23 cellular contexts compared by ENCODE assay signal in the genomic region with DNA sequence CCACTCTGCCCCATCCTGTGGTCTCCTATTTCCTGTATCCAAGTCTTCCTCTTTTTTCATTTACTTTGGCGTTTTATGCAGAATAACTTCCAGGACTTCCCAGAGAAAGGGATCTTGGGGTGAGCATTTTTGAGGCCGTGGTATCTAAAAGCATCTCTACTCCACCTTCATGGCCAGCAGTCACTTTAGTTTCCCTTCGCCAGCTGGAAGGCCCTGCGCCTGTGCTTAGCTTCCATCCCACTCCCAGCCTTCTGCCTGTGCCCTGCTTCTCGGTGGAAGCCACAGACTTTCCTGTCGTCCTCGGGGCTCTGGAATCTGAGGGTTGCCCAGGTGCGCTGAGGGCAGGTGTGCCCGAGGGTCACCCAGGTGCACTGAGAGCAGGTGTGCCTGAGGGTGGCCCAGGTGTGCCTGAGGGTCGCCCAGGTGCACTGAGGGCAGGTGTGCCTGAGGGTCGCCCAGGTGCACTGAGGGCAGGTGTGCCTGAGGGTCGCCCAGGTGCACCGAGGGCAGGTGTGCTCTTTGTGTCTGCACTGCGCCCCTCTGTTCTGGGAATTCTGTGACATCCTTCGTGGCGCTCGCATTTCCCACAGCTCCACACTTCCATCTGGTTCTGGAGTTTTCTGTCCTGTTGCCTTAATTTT. TPM values are rescaled to one million over a fixed set of nuclear protein-coding genes. Genes with fewer than 3 reads are reported as not detected.
A peak's percentile ranks its signal among the peaks of the same experiment; 100 is the strongest.
DNase-seq lines count a peak whose midpoint lies in the region; ATAC-seq, FAIRE-seq and TF ChIP-seq lines count a peak whose summit lies in the region.
"Had no signal": no experiment of that assay in that cellular context is flagged by ENCODE, and none has a peak within 500 bp of the region (broad histone marks: within the 10 kb centered on the region; RNA-seq: fewer than 3 reads in every experiment).

No MANE protein-coding gene starts in this region.

- POLR2A ChIA-PET in HEK293T (lab: Yijun Ruan, JAX): no interaction called here

- peaks cover 0 to 53% (median 19%) of the 10 kb centered on the region in 11 experiments; a peak in 13 of 22 replicates for H4K20me1 ChIP-seq in BLaER1 treated with 17β-estradiol and CSF1 and Interleukin-3, amounts not matched to agents 10 nM and 100 nM
- H4K20me1 ChIP-seq in astrocyte (ENCODE audit: insufficient read depth, low read length) (no peaks in the 10 kb centered on the region), osteoblast (ENCODE audit: insufficient read depth, low read length) (no peaks in the 10 kb centered on the region)

- H3K27me3 ChIP-seq in BLaER1 treated with 17β-estradiol and CSF1 and Interleukin-3, amounts not matched to agents 10 nM and 100 nM: peaks cover 0 to 64% (median 0%) of the 10 kb centered on the region in 11 experiments; a peak in 5 of 22 replicates
- H3K27me3 ChIP-seq in H7 (ENCODE audit: control insufficient read depth, insufficient read depth, low read length) (no peaks in the 10 kb centered on the region), astrocyte (ENCODE audit: insufficient read depth, low read length) (no peaks in the 10 kb centered on the region), osteoblast (ENCODE audit: insufficient read depth, low read length) (peaks cover 3% of the 10 kb centered on the region)

- H3K9ac ChIP-seq in BLaER1 treated with 17β-estradiol and CSF1 and Interleukin-3, amounts not matched to agents 10 nM and 100 nM: peak overlapping the region in 7 of 11 experiments; percentile 8 to 56 (median 41); a peak in 11 of 22 replicates
- peak overlapping the region; percentile 79 for H3K9ac ChIP-seq in astrocyte (ENCODE audit: low read length)

- H3K4me3 Mint-ChIP-seq in astrocyte (ENCODE audit: unreplicated experiment): no peak overlapping the region
- H3K4me3 Mint-ChIP-seq: activated CD8-positive, alpha-beta T cell treated with anti-CD3 and anti-CD28 coated beads for 36 hours; activated T-cell treated with anti-CD3 and anti-CD28 coated beads, Interleukin-2, amount 50 U/mL, for 4 hours; CD8-positive, alpha-beta memory T cell; mesothelial cell of epicardium; natural killer cell had no signal

- H3K36me3 ChIP-seq in BLaER1 treated with 17β-estradiol and CSF1 and Interleukin-3, amounts not matched to agents 10 nM and 100 nM: peaks cover 0 to 73% (median 24%) of the 10 kb centered on the region in 11 experiments; a peak in 12 of 22 replicates
- H3K36me3 ChIP-seq in H7 (replicated peaks; ENCODE audit: control insufficient read depth, insufficient read depth, low read length) (peaks cover 30% of the 10 kb centered on the region), astrocyte (ENCODE audit: insufficient read depth, low read length) (peaks cover 6% of the 10 kb centered on the region), osteoblast (ENCODE audit: insufficient read depth, low read length) (no peaks in the 10 kb centered on the region)
- H3K36me3 ChIP-seq: heart right ventricle had no signal

- peaks cover 57 to 100% (median 93%) of the 10 kb centered on the region in 10 experiments for H3K4me1 ChIP-seq in BLaER1 treated with 17β-estradiol and CSF1 and Interleukin-3, amounts not matched to agents 10 nM and 100 nM
- H3K4me1 ChIP-seq in astrocyte (ENCODE audit: insufficient read depth, low read length) (peaks cover 46% of the 10 kb centered on the region), osteoblast (ENCODE audit: insufficient read depth, low read length) (peaks cover 28% of the 10 kb centered on the region)
- H3K4me1 ChIP-seq: heart right ventricle had no signal

- H2AFZ ChIP-seq in astrocyte (ENCODE audit: low read depth, low read length): no peak overlapping the region
- H2AFZ ChIP-seq in osteoblast (ENCODE audit: low read length): no peak overlapping the region

- no peaks in the 10 kb centered on the region for H3K9me3 ChIP-seq in BLaER1 treated with 17β-estradiol and CSF1 and Interleukin-3, amounts not matched to agents 10 nM and 100 nM (replicated peaks in 1 of 11)
- H3K9me3 ChIP-seq in astrocyte (ENCODE audit: insufficient read depth, low read depth, low read length) (no peaks in the 10 kb centered on the region), osteoblast (ENCODE audit: low read depth, low read length) (no peaks in the 10 kb centered on the region)
- H3K9me3 ChIP-seq: heart right ventricle had no signal

- FAIRE-seq in astrocyte (lab: Jason Lieb, UNC): no peak
- FAIRE-seq: G401.6 had no signal

- no peaks in the 10 kb centered on the region for H3K79me2 ChIP-seq in astrocyte (ENCODE audit: insufficient read depth, low read length)
- H3K79me2 ChIP-seq in osteoblast (ENCODE audit: insufficient read depth, low read length): no peaks in the 10 kb centered on the region

- peak; percentile 55 for DNase-seq in H7
- DNase-seq in astrocyte (ENCODE audit: low read depth): no peak
- peak; percentile 73 for DNase-seq in osteoblast (ENCODE audit: insufficient read length, low spot score, missing footprints)
- no peak for DNase-seq in medulla oblongata (ENCODE audit: extremely low spot score)
- no peak for DNase-seq in HEK293T (ENCODE audit: extremely low spot score)
- DNase-seq: activated CD4-positive, CD25-positive, alpha-beta regulatory T cell; activated CD8-positive, alpha-beta T cell treated with anti-CD3 and anti-CD28 coated beads for 36 hours; activated naive CD4-positive, alpha-beta T cell treated with anti-CD3 and anti-CD28 coated beads, Interleukin-2, amount 50 U/mL, for 16 hours; activated T-cell treated with anti-CD3 and anti-CD28 coated beads, Interleukin-2, amount 50 U/mL, for 4 hours; CD8-positive, alpha-beta memory T cell; central memory CD4-positive, alpha-beta T cell; heart right ventricle; natural killer cell; NCI-H2171 treated with DMSO at 0.1 percent for 48 hours; NCI-H526 treated with DMSO at 0.1 percent for 48 hours; T1000 had no signal

- no peak for ATAC-seq in GM18867 (IDR thresholded peaks at IDR 0.05; ENCODE audit: unreplicated experiment)
- ATAC-seq: activated CD8-positive, alpha-beta T cell treated with anti-CD3 and anti-CD28 coated beads for 36 hours; activated T-cell treated with anti-CD3 and anti-CD28 coated beads, Interleukin-2, amount 50 U/mL, for 4 hours; heart right ventricle; left lobe of liver; natural killer cell; sciatic nerve had no signal

- peaks cover 29% of the 10 kb centered on the region for H3K27me3 Mint-ChIP-seq in astrocyte (ENCODE audit: low read depth, unreplicated experiment)

- H3K4me3 ChIP-seq in BLaER1 treated with 17β-estradiol and CSF1 and Interleukin-3, amounts not matched to agents 10 nM and 100 nM: peak overlapping the region in 3 of 10 experiments; percentile 21 to 48 (median 32); a peak in 3 of 20 replicates
- H3K4me3 ChIP-seq in H7 (ENCODE audit: insufficient read depth, low read depth, low read length): no peak overlapping the region
- H3K4me3 ChIP-seq in astrocyte (ENCODE audit: insufficient read depth, low read depth, low read length): no peak overlapping the region
- no peak overlapping the region for H3K4me3 ChIP-seq in osteoblast (ENCODE audit: insufficient read depth, low read length)
- H3K4me3 ChIP-seq: heart right ventricle had no signal

- CTCF ChIA-PET in HEK293T (lab: Yijun Ruan, JAX): no interaction called here

- H3K27ac Mint-ChIP-seq in astrocyte (ENCODE audit: unreplicated experiment): no peak overlapping the region
- H3K27ac Mint-ChIP-seq: activated CD8-positive, alpha-beta T cell treated with anti-CD3 and anti-CD28 coated beads for 36 hours; CD8-positive, alpha-beta memory T cell; mesothelial cell of epicardium; natural killer cell had no signal

- H3K4me2 ChIP-seq in BLaER1 treated with 17β-estradiol and CSF1 and Interleukin-3, amounts not matched to agents 10 nM and 100 nM: peak overlapping the region; percentile 76 to 97 (median 92)
- H3K4me2 ChIP-seq in astrocyte (ENCODE audit: low read length) (peak overlapping the region; percentile 79), osteoblast (ENCODE audit: insufficient read depth, low read length) (peak overlapping the region; percentile 83)

- H3K4me1 Mint-ChIP-seq in astrocyte (ENCODE audit: low read depth, unreplicated experiment): peaks cover 17% of the 10 kb centered on the region
- H3K4me1 Mint-ChIP-seq: CD8-positive, alpha-beta memory T cell; natural killer cell had no signal

- TF ChIP-seq CTCF in astrocyte (IDR thresholded peaks at IDR 0.05; ENCODE audit: insufficient read depth, low read depth, low read length): no peak
- no peak for TF ChIP-seq CTCF in osteoblast (IDR thresholded peaks at IDR 0.05; ENCODE audit: extremely low read depth, low read depth, low read length)

- peaks cover 10% of the 10 kb centered on the region for H3K36me3 Mint-ChIP-seq in astrocyte (ENCODE audit: low read depth, unreplicated experiment)
- H3K36me3 Mint-ChIP-seq: CD8-positive, alpha-beta memory T cell; natural killer cell had no signal

- H3K27ac ChIP-seq in BLaER1 treated with 17β-estradiol and CSF1 and Interleukin-3, amounts not matched to agents 10 nM and 100 nM: peak overlapping the region in 7 of 11 experiments; percentile 13 to 66 (median 57); a peak in 10 of 22 replicates
- H3K27ac ChIP-seq in astrocyte (ENCODE audit: low read depth, low read length): peak overlapping the region; percentile 91
- H3K27ac ChIP-seq in osteoblast (ENCODE audit: low read depth, low read length): no peak overlapping the region
- H3K27ac ChIP-seq: heart right ventricle had no signal

- H3K9me3 Mint-ChIP-seq in astrocyte (ENCODE audit: unreplicated experiment): peaks cover 2% of the 10 kb centered on the region
- H3K9me3 Mint-ChIP-seq: activated CD8-positive, alpha-beta T cell treated with anti-CD3 and anti-CD28 coated beads for 36 hours; activated T-cell treated with anti-CD3 and anti-CD28 coated beads, Interleukin-2, amount 50 U/mL, for 4 hours; CD8-positive, alpha-beta memory T cell; mesothelial cell of epicardium; natural killer cell had no signal

TF ChIP-seq in HEK293T, 16 proteins besides CTCF, POLR2A, EP300 and RAD21 (continues in another document):
- TF ChIP-seq CTBP1 (IDR thresholded peaks at IDR 0.05; ENCODE audit: borderline replicate concordance): no peak
- TF ChIP-seq BHLHE40 (IDR thresholded peaks at IDR 0.05; ENCODE audit: borderline replicate concordance): no peak
- no peak for TF ChIP-seq ELF4 (IDR thresholded peaks at IDR 0.05)
- TF ChIP-seq FOXA1 (IDR thresholded peaks at IDR 0.05): no peak
- TF ChIP-seq L3MBTL2 (conservative IDR thresholded peaks at IDR 0.05): no peak
- TF ChIP-seq LEF1 (IDR thresholded peaks at IDR 0.05; ENCODE audit: borderline replicate concordance): no peak
- TF ChIP-seq ARNT (IDR thresholded peaks at IDR 0.05): no peak
- TF ChIP-seq NFRKB (IDR thresholded peaks at IDR 0.05): no peak
- TF ChIP-seq SUZ12 (IDR thresholded peaks at IDR 0.05): no peak
- no peak for TF ChIP-seq FOXM1 (IDR thresholded peaks at IDR 0.05; ENCODE audit: borderline replicate concordance)
- TF ChIP-seq SP1 (IDR thresholded peaks at IDR 0.05): no peak
- TF ChIP-seq ZNF384 (IDR thresholded peaks at IDR 0.05): no peak

RNA-seq across cellular contexts. Expression of gene LRRC14B, which starts 32.4 kb away (rescaled TPM):
- total RNA-seq in H7 (2014; rRNA removed; shearing (Covaris generic)): 0.44 TPM in 1 of 2 replicates, not detected in the other
- total RNA-seq in astrocyte (not detected in 2 replicates), osteoblast (under 0.01 TPM in 1 of 2 replicates, not detected in the other)
- total RNA-seq: CD8-positive, alpha-beta memory T cell; left lobe of liver; natural killer cell; sciatic nerve; subcutaneous adipose tissue had no signal

RNA-seq across cellular contexts. Expression of gene CCDC127, which starts 59.0 kb away (rescaled TPM):
- total RNA-seq in H7 (2014; rRNA removed; shearing (Covaris generic)): 3.3 and 4.4 TPM in 2 replicates
- total RNA-seq in astrocyte (5.6 and 8.8 TPM in 2 replicates), osteoblast (4.3 and 6.2 TPM in 2 replicates)

RNA-seq across cellular contexts. Expression of gene SDHA, which starts 59.2 kb away (rescaled TPM):
- total RNA-seq in H7 (2014; rRNA removed; shearing (Covaris generic)): 93.4 and 112 TPM in 2 replicates
- total RNA-seq in astrocyte (91.7 and 102 TPM in 2 replicates), osteoblast (83.6 and 84.6 TPM in 2 replicates)

Comparison
In these comparisons a context has a peak if more than half of its experiments do, and no peak if none do; other contexts are left out.
1. DNase-seq: peak in H7 (single experiment) and osteoblast (single experiment); none in astrocyte (single experiment), medulla oblongata (single experiment) and HEK293T (single experiment).
2. Peak in every context shown above with its lines, with median percentiles within 50 percentile points of each other: H3K4me2 ChIP-seq.